In genomic region chr2:197805598-197806316, GRCh38 we compare ENCODE assay signal across 8 cellular contexts. TPM values are rescaled to one million over a fixed set of nuclear protein-coding genes. Genes with fewer than 3 reads are reported as not detected.
DNase-seq lines count a peak whose midpoint lies in the region; ATAC-seq and TF ChIP-seq lines count a peak whose summit lies in the region.

No MANE protein-coding gene starts in this region.

- H3K9me3 ChIP-seq in KOPT-K1 (ENCODE audit: insufficient read depth, low read length, poor library complexity, severe bottlenecking) = no peaks in the 10 kb centered on the region
- no peaks in the 10 kb centered on the region for H3K9me3 ChIP-seq in effector memory CD4-positive, alpha-beta T cell (ENCODE audit: control insufficient read depth, low read length)

- H3K36me3 Mint-ChIP-seq in nephron progenitor cell (ENCODE audit: low read depth) = no peaks in the 10 kb centered on the region

- no peaks in the 10 kb centered on the region for H3K36me3 ChIP-seq in KOPT-K1 (ENCODE audit: insufficient read depth, low read length)
- H3K36me3 ChIP-seq in effector memory CD4-positive, alpha-beta T cell (ENCODE audit: control insufficient read depth, insufficient read depth, low read length) = no peaks in the 10 kb centered on the region

- no peak overlapping the region for H3K27ac Mint-ChIP-seq in nephron progenitor cell

- peaks cover 16% of the 10 kb centered on the region for H3K4me1 Mint-ChIP-seq in nephron progenitor cell

- H3K4me3 Mint-ChIP-seq in nephron progenitor cell = peak overlapping the region; percentile 90

- H3K9me3 Mint-ChIP-seq in nephron progenitor cell = no peaks in the 10 kb centered on the region

- TF ChIP-seq CTCF in nephron progenitor cell (IDR thresholded peaks at IDR 0.05) = no peak

- peak; percentile 30 for DNase-seq in Ammon's horn (ENCODE audit: low spot score)
- no peak for DNase-seq in effector memory CD4-positive, alpha-beta T cell
- DNase-seq in nephron progenitor cell = no peak
- DNase-seq in occipital lobe (lab: John Stamatoyannopoulos, UW) = no peak
- no peak for DNase-seq in GOT3 (lab: John Stamatoyannopoulos, UW)

- H3K27ac ChIP-seq in KOPT-K1 (ENCODE audit: low read depth, low read length, poor library complexity, severe bottlenecking) = peak overlapping the region; percentile 43
- H3K27ac ChIP-seq in effector memory CD4-positive, alpha-beta T cell (ENCODE audit: insufficient read depth, low read length, poor library complexity, severe bottlenecking) = peak overlapping the region; percentile 62

- no peak for ATAC-seq in HG03354 (IDR thresholded peaks at IDR 0.05; ENCODE audit: poor library complexity, severe bottlenecking, unreplicated experiment)
- ATAC-seq in GM18909 (IDR thresholded peaks at IDR 0.05; ENCODE audit: poor library complexity, unreplicated experiment) = no peak

- peaks cover 11% of the 10 kb centered on the region for H3K4me1 ChIP-seq in effector memory CD4-positive, alpha-beta T cell (ENCODE audit: control insufficient read depth, insufficient read depth, low read length, poor library complexity, severe bottlenecking)

- peak overlapping the region; percentile 89 for H3K4me3 ChIP-seq in effector memory CD4-positive, alpha-beta T cell (ENCODE audit: insufficient read depth, low read depth, low read length, poor library complexity, severe bottlenecking)

- no peaks in the 10 kb centered on the region for H3K27me3 ChIP-seq in effector memory CD4-positive, alpha-beta T cell (replicated peaks; ENCODE audit: control insufficient read depth, insufficient read depth, low read length, poor library complexity, severe bottlenecking)

- H3K27me3 Mint-ChIP-seq in nephron progenitor cell (ENCODE audit: low read depth, poor library complexity) = peaks cover 50% of the 10 kb centered on the region

RNA-seq across cellular contexts. Expression of gene PLCL1, which starts 1.4 kb away (rescaled TPM):
- total RNA-seq in occipital lobe = 26.0 TPM

RNA-seq across cellular contexts. Expression of gene BOLL, which starts 20.6 kb away (rescaled TPM):
- total RNA-seq in occipital lobe = not detected
